1 cellular context compared by ENCODE assay signal in genomic region chr11:13761712-13762111, GRCh38.
TF ChIP-seq lines count a peak whose summit lies in the region.

No MANE protein-coding gene starts in this region.

TF ChIP-seq in IMR-90, 13 proteins besides CTCF, POLR2A, EP300 and RAD21 (continued from another document):
- TF ChIP-seq, protein P1, sequence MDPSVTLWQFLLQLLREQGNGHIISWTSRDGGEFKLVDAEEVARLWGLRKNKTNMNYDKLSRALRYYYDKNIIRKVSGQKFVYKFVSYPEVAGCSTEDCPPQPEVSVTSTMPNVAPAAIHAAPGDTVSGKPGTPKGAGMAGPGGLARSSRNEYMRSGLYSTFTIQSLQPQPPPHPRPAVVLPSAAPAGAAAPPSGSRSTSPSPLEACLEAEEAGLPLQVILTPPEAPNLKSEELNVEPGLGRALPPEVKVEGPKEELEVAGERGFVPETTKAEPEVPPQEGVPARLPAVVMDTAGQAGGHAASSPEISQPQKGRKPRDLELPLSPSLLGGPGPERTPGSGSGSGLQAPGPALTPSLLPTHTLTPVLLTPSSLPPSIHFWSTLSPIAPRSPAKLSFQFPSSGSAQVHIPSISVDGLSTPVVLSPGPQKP (IDR thresholded peaks at IDR 0.05; ENCODE audit: borderline replicate concordance, low read depth, low read length): no peak
- TF ChIP-seq MAZ (IDR thresholded peaks at IDR 0.05; ENCODE audit: borderline replicate concordance, low read depth, low read length) (no peak), NFE2L2 (IDR thresholded peaks at IDR 0.05; ENCODE audit: low read depth, low read length) (no peak), BHLHE40 (IDR thresholded peaks at IDR 0.05; ENCODE audit: low read depth, low read length) (no peak), RCOR1 (IDR thresholded peaks at IDR 0.05; ENCODE audit: insufficient replicate concordance, low read length) (no peak)
